ENCODE assay signal across 1 cellular context in genomic region chr7:24786941-24787340, GRCh38.
TF ChIP-seq lines count a peak whose summit lies in the region.

No MANE protein-coding gene starts in this region.

TF ChIP-seq in IMR-90, 13 proteins besides CTCF, POLR2A, EP300 and RAD21 (continued from another document):
- TF ChIP-seq BHLHE40 (IDR thresholded peaks at IDR 0.05; ENCODE audit: low read depth, low read length) = peak; percentile 80
